ENCODE assay signal across 19 cellular contexts in genomic region chr15:80034633-80035032, GRCh38. TPM values are rescaled to one million over a fixed set of nuclear protein-coding genes. Genes with fewer than 3 reads are reported as not detected.
A peak's percentile ranks its signal among the peaks of the same experiment; 100 is the strongest.
DNase-seq lines count a peak whose midpoint lies in the region; ATAC-seq, FAIRE-seq and TF ChIP-seq lines count a peak whose summit lies in the region.
"Had no signal": no experiment of that assay in that cellular context is flagged by ENCODE, and none has a peak within 500 bp of the region (broad histone marks: within the 10 kb centered on the region; RNA-seq: fewer than 3 reads in every experiment).

No MANE protein-coding gene starts in this region.

- DNase-seq in GM23338 (ENCODE audit: low spot score) (no peak), RPMI8226 (peak; percentile 28), nephron progenitor cell (no peak), SK-N-DZ (ENCODE audit: low spot score) (no peak), H54 (ENCODE audit: insufficient read length, low spot score) (no peak)
- DNase-seq: ACHN; BE2C; CD8-positive, alpha-beta memory T cell; EL; MV-4-11; NCI-H1417 treated with DMSO at 0.1 percent for 48 hours; NCI-H2081 treated with DMSO at 0.1 percent for 48 hours; PC-9; SK-N-SH; T-helper 1 cell had no signal

- TF ChIP-seq POLR2A in H54 (IDR thresholded peaks at IDR 0.05; ENCODE audit: low read depth, low read length): no peak

- TF ChIP-seq CTCF in DOHH2 (IDR thresholded peaks at IDR 0.05; ENCODE audit: low read depth, low read length, poor library complexity, severe bottlenecking): no peak
- no peak for TF ChIP-seq CTCF in GM23338 (conservative IDR thresholded peaks at IDR 0.05; ENCODE audit: low read depth in 2 of 2)
- no peak for TF ChIP-seq CTCF in nephron progenitor cell (IDR thresholded peaks at IDR 0.05)

- FAIRE-seq in H54 (lab: Jason Lieb, UNC): no peak

- H3K4me1 ChIP-seq in DOHH2 (ENCODE audit: control insufficient read depth, low read length): peaks cover 38% of the 10 kb centered on the region
- peaks cover 30% of the 10 kb centered on the region for H3K4me1 ChIP-seq in GM23338 (ENCODE audit: insufficient read depth)

- no peaks in the 10 kb centered on the region for H3K9me3 ChIP-seq in DOHH2 (ENCODE audit: control insufficient read depth, insufficient read depth, low read length)
- H3K9me3 ChIP-seq: BE2C, SK-N-SH had no signal

- ATAC-seq in GM23338 (no peak), HG03039 (IDR thresholded peaks at IDR 0.05; ENCODE audit: unreplicated experiment) (no peak), HG03439 (IDR thresholded peaks at IDR 0.05; ENCODE audit: unreplicated experiment) (no peak)
- ATAC-seq: Right ventricle myocardium inferior had no signal

- peak overlapping the region; percentile 81 for H2AFZ ChIP-seq in GM23338
- H2AFZ ChIP-seq: PC-9 had no signal

- no peak overlapping the region for H3K27ac ChIP-seq in DOHH2 (ENCODE audit: low read depth, low read length)
- H3K27ac ChIP-seq in GM23338 (ENCODE audit: low read depth): no peak overlapping the region

- H3K9me2 ChIP-seq in DOHH2 (replicated peaks; ENCODE audit: control insufficient read depth, low read length) (no peaks in the 10 kb centered on the region), GM23338 (ENCODE audit: insufficient read depth) (peaks cover 17% of the 10 kb centered on the region)
- H3K9me2 ChIP-seq: SK-N-SH had no signal

- H3F3A ChIP-seq in DOHH2 (ENCODE audit: control insufficient read depth, insufficient read depth) (no peaks in the 10 kb centered on the region), GM23338 (replicated peaks; ENCODE audit: low read depth) (0 out of 2 replicates have a peak, but pooled peaks cover 3% of the 10 kb centered on the region)

- H3K4me1 Mint-ChIP-seq in GM23338 (peaks cover 34% of the 10 kb centered on the region), nephron progenitor cell (peaks cover 34% of the 10 kb centered on the region)

- H3K36me3 Mint-ChIP-seq in GM23338 (ENCODE audit: low read depth) (no peaks in the 10 kb centered on the region), nephron progenitor cell (ENCODE audit: low read depth) (no peaks in the 10 kb centered on the region)

- H3K9me3 Mint-ChIP-seq in GM23338: peaks cover 6% of the 10 kb centered on the region; the same call in 2 of the 3 replicates
- H3K9me3 Mint-ChIP-seq in nephron progenitor cell: peaks cover 5% of the 10 kb centered on the region

- H3K36me3 ChIP-seq in DOHH2 (ENCODE audit: control insufficient read depth, low read length) (no peaks in the 10 kb centered on the region), GM23338 (ENCODE audit: insufficient read depth) (no peaks in the 10 kb centered on the region)
- H3K36me3 ChIP-seq: BE2C had no signal

- H3K79me2 ChIP-seq in DOHH2 (ENCODE audit: control insufficient read depth, low read length) (no peaks in the 10 kb centered on the region), GM23338 (replicated peaks; ENCODE audit: insufficient read depth) (no peaks in the 10 kb centered on the region)

- H3K27ac Mint-ChIP-seq in GM23338 (no peak overlapping the region), nephron progenitor cell (peak overlapping the region; percentile 73)

- H3K27me3 ChIP-seq in DOHH2 (ENCODE audit: control insufficient read depth, low read length): no peaks in the 10 kb centered on the region
- H3K27me3 ChIP-seq in GM23338 (ENCODE audit: insufficient read depth): no peaks in the 10 kb centered on the region
- H3K27me3 ChIP-seq: BE2C had no signal

- H3K4me3 ChIP-seq in DOHH2 (ENCODE audit: low read length) (no peak overlapping the region), GM23338 (no peak overlapping the region)
- H3K4me3 ChIP-seq: PC-9 had no signal

- no peak overlapping the region for H3K4me3 Mint-ChIP-seq in GM23338
- H3K4me3 Mint-ChIP-seq in nephron progenitor cell: no peak overlapping the region

- H4K20me1 ChIP-seq in DOHH2 (ENCODE audit: control insufficient read depth, insufficient read depth, low read depth, low read length) (no peaks in the 10 kb centered on the region), GM23338 (replicated peaks; ENCODE audit: insufficient read depth) (no peaks in the 10 kb centered on the region)

- 0 out of 2 replicates have a peak overlapping the region, but pooled peaks have one; percentile 13 for H3K4me2 ChIP-seq in DOHH2 (ENCODE audit: low read length)
- H3K4me2 ChIP-seq in GM23338: no peak overlapping the region
- H3K4me2 ChIP-seq: SK-N-SH had no signal

- H3K27me3 Mint-ChIP-seq in GM23338 (ENCODE audit: insufficient read depth, low read depth, poor library complexity) (peaks cover 3% of the 10 kb centered on the region), nephron progenitor cell (ENCODE audit: low read depth, poor library complexity) (peaks cover 24% of the 10 kb centered on the region)
- H3K27me3 Mint-ChIP-seq: CD8-positive, alpha-beta memory T cell had no signal

TF ChIP-seq in GM23338, 12 proteins besides CTCF, POLR2A, EP300 and RAD21 (continues in another document):
- no peak for TF ChIP-seq POLR2AphosphoS5 (IDR thresholded peaks at IDR 0.05; ENCODE audit: low read depth)
- no peak for TF ChIP-seq ZNF114 (CRISPR knock-in tag; IDR thresholded peaks at IDR 0.05)
- TF ChIP-seq NANOG (IDR thresholded peaks at IDR 0.05; ENCODE audit: borderline replicate concordance): no peak
- no peak for TF ChIP-seq ZNF331 (CRISPR knock-in tag; IDR thresholded peaks at IDR 0.05; ENCODE audit: low read depth)
- no peak for TF ChIP-seq CREB1 (CRISPR knock-in tag; IDR thresholded peaks at IDR 0.05; ENCODE audit: low read depth)
- no peak for TF ChIP-seq EZH2 (IDR thresholded peaks at IDR 0.05; ENCODE audit: low read depth, unreplicated experiment)
- TF ChIP-seq REST (IDR thresholded peaks at IDR 0.05; ENCODE audit: unreplicated experiment): no peak
- no peak for TF ChIP-seq JUNB (IDR thresholded peaks at IDR 0.05; ENCODE audit: unreplicated experiment)
- TF ChIP-seq EZH2phosphoT487 (IDR thresholded peaks at IDR 0.05; ENCODE audit: unreplicated experiment): no peak

RNA-seq across cellular contexts. Expression of gene ZFAND6, which starts 24.8 kb away (rescaled TPM):
- 292 and 346 TPM in 2 replicates for total RNA-seq in GM23338 (2014; rRNA removed; shearing (Covaris generic))
- polyA plus RNA-seq in GM23338 (2016; fragmentation: Nextera tagmentation; extraction: Ambion mirVana): 169 and 205 TPM in 2 replicates
- polyA plus RNA-seq in SK-N-DZ (2014; cell fraction: cytosol; rRNA removed): 136 and 172 TPM in 2 replicates
- 80.6 and 97.8 TPM in 2 replicates for polyA plus RNA-seq in SK-N-DZ (2014; cell fraction: nucleus; rRNA removed)
